In the genomic region with DNA sequence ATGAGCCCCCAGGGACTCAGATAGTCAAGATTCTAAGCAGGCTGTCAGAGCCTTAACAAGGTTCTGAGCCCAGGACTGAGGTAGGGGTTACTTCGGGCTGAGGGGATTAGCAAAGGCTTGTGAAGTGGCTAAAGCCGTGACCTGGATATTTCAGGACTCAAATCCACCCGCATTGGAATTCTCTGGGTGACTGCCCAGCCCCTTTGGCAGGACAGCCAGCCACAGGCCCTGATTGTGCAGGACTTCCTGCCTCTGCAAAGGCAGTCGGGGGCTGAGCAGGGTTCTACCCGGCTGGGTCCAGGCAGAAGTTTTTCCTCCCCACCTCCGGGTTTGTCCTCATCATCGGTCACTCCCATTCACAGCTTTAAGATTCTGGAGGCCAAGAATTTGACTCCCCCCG, we compare ENCODE assay signal across 12 cellular contexts. TPM values are rescaled to one million over a fixed set of nuclear protein-coding genes. Genes with fewer than 3 reads are reported as not detected.
DNase-seq lines count a peak whose midpoint lies in the region; ATAC-seq and TF ChIP-seq lines count a peak whose summit lies in the region.
"Had no signal": no experiment of that assay in that cellular context is flagged by ENCODE, and none has a peak within 500 bp of the region (broad histone marks: within the 10 kb centered on the region; RNA-seq: fewer than 3 reads in every experiment).

Gene PLA2G5 (plus strand): TSS at position 263 of the 400 bp plus-strand sequence. CDS start 14,637 bp downstream, outside the sequence.

- H3K27me3 ChIP-seq in adipocyte (replicated peaks; ENCODE audit: control insufficient read depth, insufficient read depth, low read length) (no peaks in the 10 kb centered on the region), muscle layer of colon (ENCODE audit: control insufficient read depth in 1 of 2, insufficient read depth in 2 of 2, low read length in 2 of 2) (no peaks in the 10 kb centered on the region), tibial artery (no peaks in the 10 kb centered on the region)
- no peaks in the 10 kb centered on the region for H3K27me3 ChIP-seq in CD8-positive, alpha-beta memory T cell (ENCODE audit: insufficient read depth, low read length, poor library complexity, severe bottlenecking)

- H3K9me3 ChIP-seq in adipocyte (ENCODE audit: control insufficient read depth, low read length): no peaks in the 10 kb centered on the region
- H3K9me3 ChIP-seq in muscle layer of colon (ENCODE audit: low read length): no peaks in the 10 kb centered on the region
- H3K9me3 ChIP-seq in tibial artery: no peaks in the 10 kb centered on the region
- no peaks in the 10 kb centered on the region for H3K9me3 ChIP-seq in CD8-positive, alpha-beta memory T cell (ENCODE audit: low read length)

- no peaks in the 10 kb centered on the region for H3K4me1 Mint-ChIP-seq in activated CD8-positive, alpha-beta T cell treated with anti-CD3 and anti-CD28 coated beads, Interleukin-2, amount 10 ng/mL, durations not matched to agents 7 days and 5 days (ENCODE audit: low read depth)
- H3K4me1 Mint-ChIP-seq in CD8-positive, alpha-beta memory T cell: no peaks in the 10 kb centered on the region

- peak within 1 kb of the TSS; percentile 65 for H3K4me3 ChIP-seq in adipocyte (ENCODE audit: low read length)
- H3K4me3 ChIP-seq in muscle layer of colon (ENCODE audit: low read depth in 1 of 2, low read length in 2 of 2): peak within 1 kb of the TSS; percentile 3 to 62
- peak within 1 kb of the TSS; percentile 44 to 51 for H3K4me3 ChIP-seq in tibial artery
- H3K4me3 ChIP-seq in CD8-positive, alpha-beta memory T cell (ENCODE audit: low read length): no peak within 1 kb of the TSS

- no peaks in the 10 kb centered on the region for H3K36me3 Mint-ChIP-seq in activated CD8-positive, alpha-beta T cell treated with anti-CD3 and anti-CD28 coated beads, Interleukin-2, amount 10 ng/mL, durations not matched to agents 7 days and 5 days (ENCODE audit: low read depth)
- no peaks in the 10 kb centered on the region for H3K36me3 Mint-ChIP-seq in CD8-positive, alpha-beta memory T cell

- DNase-seq in adipocyte (ENCODE audit: low read depth) (peak; percentile 9), globus pallidus (ENCODE audit: low spot score) (peak; percentile 47), tibial artery (peak; percentile 65 to 83)
- no peak for DNase-seq in activated CD8-positive, alpha-beta T cell treated with anti-CD3 and anti-CD28 coated beads, Interleukin-2, amount 10 ng/mL, durations not matched to agents 7 days and 5 days
- DNase-seq in CD8-positive, alpha-beta memory T cell: no peak
- DNase-seq: activated T-cell treated with anti-CD3 and anti-CD28 coated beads, Interleukin-2, amount 50 U/mL, for 24 hours; NCI-H1092 treated with DMSO at 0.1 percent for 48 hours; small intestine; T1000 had no signal

- no peak for TF ChIP-seq CTCF in tibial artery (IDR thresholded peaks at IDR 0.05)

- POLR2A ChIA-PET in activated CD8-positive, alpha-beta T cell treated with anti-CD3 and anti-CD28 coated beads, Interleukin-2, amount 10 ng/mL, durations not matched to agents 7 days and 5 days (lab: Charles Lee): interaction anchor here (0.8 kb wide), 1 partner anchor 16 kb away, joined by 3 read pairs; no protein-coding TSS in a partner anchor
- POLR2A ChIA-PET in CD8-positive, alpha-beta memory T cell (lab: Charles Lee): no interaction called here

- H3K4me3 Mint-ChIP-seq in activated CD8-positive, alpha-beta T cell treated with anti-CD3 and anti-CD28 coated beads, Interleukin-2, amount 10 ng/mL, durations not matched to agents 7 days and 5 days: no peak within 1 kb of the TSS
- H3K4me3 Mint-ChIP-seq in CD8-positive, alpha-beta memory T cell: no peak within 1 kb of the TSS
- H3K4me3 Mint-ChIP-seq: activated T-cell treated with anti-CD3 and anti-CD28 coated beads, Interleukin-2, amount 50 U/mL, for 24 hours had no signal

- no peak within 1 kb of the TSS for H3K27ac Mint-ChIP-seq in activated CD8-positive, alpha-beta T cell treated with anti-CD3 and anti-CD28 coated beads, Interleukin-2, amount 10 ng/mL, durations not matched to agents 7 days and 5 days
- H3K27ac Mint-ChIP-seq in CD8-positive, alpha-beta memory T cell: no peak within 1 kb of the TSS
- H3K27ac Mint-ChIP-seq: activated T-cell treated with anti-CD3 and anti-CD28 coated beads, Interleukin-2, amount 50 U/mL, for 24 hours had no signal

- no peak for ATAC-seq in activated CD8-positive, alpha-beta T cell treated with anti-CD3 and anti-CD28 coated beads, Interleukin-2, amount 10 ng/mL, durations not matched to agents 7 days and 5 days
- no peak for ATAC-seq in GM21526 (IDR thresholded peaks at IDR 0.05; ENCODE audit: low FRiP score, unreplicated experiment)
- no peak for ATAC-seq in GM21423 (IDR thresholded peaks at IDR 0.05; ENCODE audit: unreplicated experiment)

- no peaks in the 10 kb centered on the region for H3K9me3 Mint-ChIP-seq in activated CD8-positive, alpha-beta T cell treated with anti-CD3 and anti-CD28 coated beads, Interleukin-2, amount 10 ng/mL, durations not matched to agents 7 days and 5 days (ENCODE audit: insufficient read depth)
- no peaks in the 10 kb centered on the region for H3K9me3 Mint-ChIP-seq in CD8-positive, alpha-beta memory T cell
- H3K9me3 Mint-ChIP-seq: activated T-cell treated with anti-CD3 and anti-CD28 coated beads, Interleukin-2, amount 50 U/mL, for 24 hours had no signal

- H3K9ac ChIP-seq in adipocyte (ENCODE audit: low read length): peak within 1 kb of the TSS; percentile 65
- peak within 1 kb of the TSS; percentile 27 for H3K9ac ChIP-seq in muscle layer of colon (ENCODE audit: low read length)

- H3K36me3 ChIP-seq in adipocyte (ENCODE audit: control insufficient read depth, insufficient read depth, low read length, severe bottlenecking): no peaks in the 10 kb centered on the region
- no peaks in the 10 kb centered on the region for H3K36me3 ChIP-seq in muscle layer of colon (ENCODE audit: insufficient read depth, low read length)
- H3K36me3 ChIP-seq in tibial artery: no peaks in the 10 kb centered on the region
- H3K36me3 ChIP-seq in CD8-positive, alpha-beta memory T cell (ENCODE audit: insufficient read depth, low read length): no peaks in the 10 kb centered on the region

- H3K4me1 ChIP-seq in adipocyte (ENCODE audit: control insufficient read depth, insufficient read depth, low read length) (peaks cover 42% of the 10 kb centered on the region), muscle layer of colon (ENCODE audit: insufficient read depth, low read length) (peaks cover 40% of the 10 kb centered on the region), tibial artery (peaks cover 0 to 28% (median 6%) of the 10 kb centered on the region in 4 donors)
- no peaks in the 10 kb centered on the region for H3K4me1 ChIP-seq in CD8-positive, alpha-beta memory T cell (ENCODE audit: insufficient read depth, low read length)

- peaks cover 24% of the 10 kb centered on the region for H3K27me3 Mint-ChIP-seq in activated CD8-positive, alpha-beta T cell treated with anti-CD3 and anti-CD28 coated beads, Interleukin-2, amount 10 ng/mL, durations not matched to agents 7 days and 5 days (ENCODE audit: low read depth)
- peaks cover 7% of the 10 kb centered on the region in 2 donors for H3K27me3 Mint-ChIP-seq in CD8-positive, alpha-beta memory T cell

- CTCF ChIA-PET in activated CD8-positive, alpha-beta T cell treated with anti-CD3 and anti-CD28 coated beads, Interleukin-2, amount 10 ng/mL, durations not matched to agents 7 days and 5 days (lab: Charles Lee): no interaction called here
- CTCF ChIA-PET in CD8-positive, alpha-beta memory T cell (lab: Charles Lee): no interaction called here

- intact Hi-C loops in tibial artery (cut with DNase I; ENCODE audit: low total_unique reads): no loop called here

- H3K27ac ChIP-seq in muscle layer of colon (ENCODE audit: low read depth, low read length) (peak within 1 kb of the TSS; percentile 83), tibial artery (peak within 1 kb of the TSS; percentile 49 to 66)
- H3K27ac ChIP-seq in CD8-positive, alpha-beta memory T cell (ENCODE audit: low read depth, low read length): no peak within 1 kb of the TSS

RNA-seq across cellular contexts. Expression of gene PLA2G5, which starts in this region (rescaled TPM):
- total RNA-seq in activated CD8-positive, alpha-beta T cell treated with anti-CD3 and anti-CD28 coated beads, Interleukin-2, amount 10 ng/mL, durations not matched to agents 7 days and 5 days: not detected
- not detected for total RNA-seq in CD8-positive, alpha-beta memory T cell
- polyA plus RNA-seq in CD8-positive, alpha-beta memory T cell: not detected

Comparison
In these comparisons a context has a peak if more than half of its experiments do, and no peak if none do; other contexts are left out.
1. DNase-seq: peak in adipocyte (single experiment), globus pallidus (single experiment) and tibial artery (2 of 2); none in activated CD8-positive, alpha-beta T cell treated with anti-CD3 and anti-CD28 coated beads, Interleukin-2, amount 10 ng/mL, durations not matched to agents 7 days and 5 days (single experiment) and CD8-positive, alpha-beta memory T cell (0 of 5).